In genomic region chr2:70191244-70191735, GRCh38 we compare ENCODE assay signal across 8 cellular contexts. TPM values are rescaled to one million over a fixed set of nuclear protein-coding genes. Genes with fewer than 3 reads are reported as not detected.
A peak's percentile ranks its signal among the peaks of the same experiment; 100 is the strongest.
DNase-seq lines count a peak whose midpoint lies in the region; ATAC-seq, FAIRE-seq and TF ChIP-seq lines count a peak whose summit lies in the region.

No MANE protein-coding gene starts in this region.

- H3K14ac ChIP-seq in IMR-90 (replicated peaks; ENCODE audit: low read depth, low read length) = peak overlapping the region; percentile 82

- H3K4ac ChIP-seq in IMR-90 (ENCODE audit: low read depth, low read length) = peak overlapping the region; percentile 74

- in situ Hi-C loops in IMR-90 (cut with MboI; ENCODE audit: low sequenced_read_pairs) = no loop called here

- H3K56ac ChIP-seq in IMR-90 (ENCODE audit: extremely low read depth, insufficient read depth, low read length) = no peak overlapping the region

- H2AFZ ChIP-seq in IMR-90 (replicated peaks; ENCODE audit: low read length, poor library complexity) = peak overlapping the region; percentile 98

- no peak for FAIRE-seq in A549 (lab: Jason Lieb, UNC)

- BruUV-seq in IMR-90 (replicated peaks; lab: Mats Ljungman, UMichigan) = no TSS peak

- no peaks in the 10 kb centered on the region for H3K9me1 ChIP-seq in IMR-90 (ENCODE audit: insufficient read depth, low read length)

- H3K18ac ChIP-seq in IMR-90 (ENCODE audit: low read depth, low read length) = no peak overlapping the region

- no peak for TF ChIP-seq CTCF in A549 (IDR thresholded peaks at IDR 0.05)
- TF ChIP-seq CTCF in IMR-90 (conservative IDR thresholded peaks at IDR 0.05; ENCODE audit: low read depth, low read length) = no peak
- TF ChIP-seq CTCF in cardiac fibroblast (IDR thresholded peaks at IDR 0.05; ENCODE audit: low read depth, low read length) = no peak

- no peaks in the 10 kb centered on the region for H3K36me3 ChIP-seq in IMR-90 (ENCODE audit: control insufficient read depth, insufficient read depth, low read length)
- H3K36me3 ChIP-seq in muscle layer of colon (ENCODE audit: insufficient read depth, low read length) = no peaks in the 10 kb centered on the region

- H2AK5ac ChIP-seq in IMR-90 (ENCODE audit: low read depth, low read length) = peak overlapping the region; percentile 24; the same call in 1 of the 2 replicates

- DNase-seq in A549 (ENCODE audit: low read depth in 1 of 2, low spot score in 1 of 2) = no peak
- no peak for DNase-seq in IMR-90
- DNase-seq in cardiac fibroblast (ENCODE audit: low read depth in 2 of 2) = no peak
- DNase-seq in NOMO-1 (lab: John Stamatoyannopoulos, UW; ENCODE audit: unreplicated experiment in 2 of 2) = no peak
- no peak for DNase-seq in NCI-H128 (lab: John Stamatoyannopoulos, UW; ENCODE audit: unreplicated experiment)
- DNase-seq in dedifferentiated amniotic fluid mesenchymal stem cell (ENCODE audit: extremely low spot score) = no peak
- no peak for DNase-seq in NCI-H2081 treated with DMSO at 0.1 percent for 48 hours (lab: John Stamatoyannopoulos, UW)

- dilution Hi-C loops in IMR-90 (cut with HindIII; ENCODE audit: low sequenced_read_pairs, unreplicated experiment) = no loop called here

- peaks cover 3 to 10% of the 10 kb centered on the region in 2 experiments; a peak in 3 of 4 replicates for H3K79me1 ChIP-seq in IMR-90 (ENCODE audit: low read depth in 1 of 2, low read length in 2 of 2)

- no peak for ATAC-seq in A549
- no peak for ATAC-seq in IMR-90 (ENCODE audit: low read depth)

- H3K4me1 ChIP-seq in A549 (peaks cover 14% of the 10 kb centered on the region), IMR-90 (ENCODE audit: control insufficient read depth, insufficient read depth, low read length) (no peaks in the 10 kb centered on the region), muscle layer of colon (ENCODE audit: insufficient read depth, low read length) (no peaks in the 10 kb centered on the region)

- intact Hi-C loops in IMR-90 (cut with micrococcal nuclease) = no loop called here

- H3K9ac ChIP-seq in IMR-90 (ENCODE audit: low read depth, low read length) = peak overlapping the region; percentile 51; the same call in 1 of the 2 replicates
- peak overlapping the region; percentile 57 for H3K9ac ChIP-seq in muscle layer of colon (ENCODE audit: low read length)

- peak overlapping the region; percentile 65; the same call in 1 of the 2 replicates for H4K91ac ChIP-seq in IMR-90 (ENCODE audit: insufficient read depth, low read depth, low read length)

- H3K9me3 ChIP-seq in A549 (no peaks in the 10 kb centered on the region), IMR-90 (ENCODE audit: control insufficient read depth, insufficient read depth, low read length) (no peaks in the 10 kb centered on the region), muscle layer of colon (ENCODE audit: low read length) (no peaks in the 10 kb centered on the region)

- peak overlapping the region; percentile 66 for H2AK9ac ChIP-seq in IMR-90 (replicated peaks; ENCODE audit: low read depth, low read length, poor library complexity)

- no peak for TF ChIP-seq POLR2A in A549 (IDR thresholded peaks at IDR 0.05; ENCODE audit: low read length)
- TF ChIP-seq POLR2A in IMR-90 (IDR thresholded peaks at IDR 0.05; ENCODE audit: low read depth, low read length) = no peak

- no peak overlapping the region for H2BK20ac ChIP-seq in IMR-90 (ENCODE audit: low read depth, low read length)

- H3K4me2 ChIP-seq in A549 (peak overlapping the region; percentile 69), IMR-90 (ENCODE audit: low read depth, low read length) (peak overlapping the region; percentile 77)

- H3K27me3 ChIP-seq in IMR-90 (ENCODE audit: control insufficient read depth, insufficient read depth, low read length) (no peaks in the 10 kb centered on the region), muscle layer of colon (ENCODE audit: control insufficient read depth in 1 of 2, insufficient read depth in 2 of 2, low read length in 2 of 2) (no peaks in the 10 kb centered on the region)

- H2BK15ac ChIP-seq in IMR-90 (ENCODE audit: low read depth, low read length) = no peak overlapping the region

- H3K27ac ChIP-seq in A549 = peak overlapping the region; percentile 92 to 97
- H3K27ac ChIP-seq in IMR-90 (ENCODE audit: insufficient read depth, low read length) = peak overlapping the region; percentile 27
- H3K27ac ChIP-seq in muscle layer of colon (ENCODE audit: low read depth, low read length) = peak overlapping the region; percentile 91

- H4K8ac ChIP-seq in IMR-90 (ENCODE audit: low read depth in 2 of 2, low read length in 2 of 2) = peak overlapping the region; percentile 82 to 99

- H3K4me3 ChIP-seq in A549 (peak overlapping the region; percentile 75), IMR-90 (ENCODE audit: insufficient read depth, low read depth, low read length) (peak overlapping the region; percentile 34), cardiac fibroblast (replicated peaks in 1 of 2; ENCODE audit: low read depth in 2 of 2, low read length in 2 of 2) (peak overlapping the region; percentile 65 to 82), muscle layer of colon (ENCODE audit: low read depth in 1 of 2, low read length in 2 of 2) (peak overlapping the region; percentile 51 to 71)

- no peak overlapping the region for H2BK120ac ChIP-seq in IMR-90 (ENCODE audit: low read depth, low read length)

- POLR2A ChIA-PET in A549 (lab: Yijun Ruan, JAX) = interaction anchor here (0.6 to 1.9 kb wide), 36 partner anchors 9 to 412 kb away, joined by 3 to 28 read pairs (median 5); partner anchors contain the start of genes MXD1, PCBP1, PCYOX1 and SNRNP27
- POLR2A ChIA-PET in IMR-90 (lab: Charles Lee; ENCODE audit: unreplicated experiment) = interaction anchor here (0.6 to 0.8 kb wide), 4 partner anchors 10 to 39 kb away, joined by 3 to 9 read pairs (median 4); no protein-coding TSS in a partner anchor

- H4K20me1 ChIP-seq in IMR-90 (ENCODE audit: insufficient read depth, low read length) = no peaks in the 10 kb centered on the region

- WGBS in A549 (ENCODE audit: missing lambda C conversion rate) = 51% methylated on average over 13 of the region's 13 CpGs
- 88% methylated on average over 5 of the region's 13 CpGs; no CpG with 5 or more reads in 1 of the 2 experiments for WGBS in IMR-90 (ENCODE audit: extremely low coverage in 2 of 2, insufficient read length in 1 of 2), 2 experiments

- CTCF ChIA-PET in A549 (lab: Yijun Ruan, JAX) = interaction anchor here (0.6 to 1.3 kb wide), 10 partner anchors 10 to 310 kb away, joined by 3 to 5 read pairs (median 3); no protein-coding TSS in a partner anchor
- CTCF ChIA-PET in IMR-90 (lab: Yijun Ruan, JAX) = no interaction called here

- TF ChIP-seq RAD21 in A549 (conservative IDR thresholded peaks at IDR 0.05 in 1 of 2, IDR thresholded peaks at IDR 0.05 in 1 of 2) (no peak), IMR-90 (IDR thresholded peaks at IDR 0.05; ENCODE audit: low read length) (no peak)

- no peak for TF ChIP-seq EP300 in A549 (IDR thresholded peaks at IDR 0.05)

- H4K5ac ChIP-seq in IMR-90 (ENCODE audit: low read depth, low read length) = peak overlapping the region; percentile 65

- peak overlapping the region; percentile 75; the same call in 1 of the 2 replicates for H3K23ac ChIP-seq in IMR-90 (ENCODE audit: low read depth, low read length)

- peak overlapping the region; percentile 45 for H2BK5ac ChIP-seq in IMR-90 (ENCODE audit: low read depth, low read length, poor library complexity, severe bottlenecking)

TF ChIP-seq in A549, 52 proteins besides CTCF, POLR2A, EP300 and RAD21:
- TF ChIP-seq KDM1A (IDR thresholded peaks at IDR 0.05; ENCODE audit: low read depth) (0 out of 2 replicates have a peak, but pooled peaks have one; percentile 11), BHLHE40 (IDR thresholded peaks at IDR 0.05; ENCODE audit: low read depth, low read length) (0 out of 2 replicates have a peak, but pooled peaks have one; percentile 5), HOXB5 (CRISPR knock-in tag; IDR thresholded peaks at IDR 0.05) (0 out of 2 replicates have a peak, but pooled peaks have one; percentile 34), HEYL (CRISPR knock-in tag; IDR thresholded peaks at IDR 0.05) (no peak), CHD4 (IDR thresholded peaks at IDR 0.05; ENCODE audit: borderline replicate concordance) (peak; percentile 80; the same call in 1 of the 2 replicates), HOXA7 (CRISPR knock-in tag; IDR thresholded peaks at IDR 0.05) (0 out of 2 replicates have a peak, but pooled peaks have one; percentile 29), GATA3 (IDR thresholded peaks at IDR 0.05; ENCODE audit: borderline replicate concordance) (no peak)
TF ChIP-seq in A549: peak in this region for 5.

TF ChIP-seq in IMR-90, 13 proteins besides CTCF, POLR2A, EP300 and RAD21 (continues in another document):
- TF ChIP-seq ELK1 (IDR thresholded peaks at IDR 0.05; ENCODE audit: borderline replicate concordance, low read depth, low read length) = no peak
- no peak for TF ChIP-seq MAFK (IDR thresholded peaks at IDR 0.05; ENCODE audit: low read depth, low read length)

RNA-seq across cellular contexts. Expression of gene C2orf42, which starts 0.5 kb away (rescaled TPM):
- 10.4 and 14.8 TPM in 2 replicates for polyA plus RNA-seq in A549 (2011; rRNA removed)
- 3.6 and 4.9 TPM in 2 replicates for polyA plus RNA-seq in A549 (2012; cell fraction: cytosol; rRNA removed)
- polyA plus RNA-seq in A549 (2012; cell fraction: nucleus; rRNA removed) = 5.0 and 7.0 TPM in 2 replicates
- 8.1 to 9.5 TPM (median 8.3 TPM) in 3 replicates for polyA plus RNA-seq in A549 (2017; fragmentation: RNase III; extraction: RNeasy Plus Mini Kit Qiagen cat#74134 plus additional on column Dnase treatment)
- polyA minus RNA-seq in A549 (2011; rRNA and poly(A)+ RNA removed) = 49.4 and 61.1 TPM in 2 replicates
- 24.4 and 31.5 TPM in 2 replicates for total RNA-seq in IMR-90 (2012; rRNA removed)
- polyA plus RNA-seq in IMR-90 (2012; rRNA removed) = 7.3 and 7.5 TPM in 2 replicates
- 3.0 and 3.6 TPM in 2 replicates for polyA plus RNA-seq in IMR-90 (2012; cell fraction: cytosol; rRNA removed)
- polyA plus RNA-seq in IMR-90 (2012; cell fraction: nucleus; rRNA removed; ENCODE audit: low replicate concordance) = 12.2 and 14.9 TPM in 2 replicates

RNA-seq across cellular contexts. Expression of gene TIA1, which starts 57.1 kb away (rescaled TPM):
- polyA plus RNA-seq in A549 (2011; rRNA removed) (148 and 173 TPM in 2 replicates), A549 (2017; fragmentation: RNase III; extraction: RNeasy Plus Mini Kit Qiagen cat#74134 plus additional on column Dnase treatment) (59.5 to 65.8 TPM (median 61.2 TPM) in 3 replicates), IMR-90 (2012; rRNA removed) (72.7 and 72.8 TPM in 2 replicates)
- 43.0 and 50.7 TPM in 2 replicates for polyA plus RNA-seq in A549 (2012; cell fraction: cytosol; rRNA removed)
- 60.2 and 64.0 TPM in 2 replicates for polyA plus RNA-seq in A549 (2012; cell fraction: nucleus; rRNA removed)
- 117 and 131 TPM in 2 replicates for polyA minus RNA-seq in A549 (2011; rRNA and poly(A)+ RNA removed)
- total RNA-seq in IMR-90 (2012; rRNA removed) = 93.3 and 103 TPM in 2 replicates
- 9.7 and 11.5 TPM in 2 replicates for polyA plus RNA-seq in IMR-90 (2012; cell fraction: cytosol; rRNA removed)
- polyA plus RNA-seq in IMR-90 (2012; cell fraction: nucleus; rRNA removed; ENCODE audit: low replicate concordance) = 67.9 and 381 TPM in 2 replicates

Comparison
In these comparisons a context has a peak if more than half of its experiments do, and no peak if none do; other contexts are left out.
1. H3K27ac ChIP-seq: peak in every context shown above with its lines; median percentile 94 in A549; 91 in muscle layer of colon; 27 in IMR-90.